ENCODE assay signal across 32 cellular contexts in genomic region chr4:48366611-48367010, GRCh38.
"Had no signal": no experiment of that assay in that cellular context is flagged by ENCODE, and none has a peak within 500 bp of the region (broad histone marks: within the 10 kb centered on the region; RNA-seq: fewer than 3 reads in every experiment).

No MANE protein-coding gene starts in this region.

- H3K9me3 ChIP-seq: heart right ventricle, left lung, lower lobe of right lung, mucosa of descending colon, neutrophil, ovary, prostate gland, thoracic aorta, uterus had no signal

- H3K27ac ChIP-seq: cardiac muscle cell, coronary artery, dorsolateral prefrontal cortex, heart right ventricle, left lung, lower lobe of right lung, neutrophil, ovary, prostate gland, skin epidermis, thoracic aorta, uterus had no signal

- H3K4me3 ChIP-seq: cardiac muscle cell, coronary artery, dorsolateral prefrontal cortex, heart right ventricle, left lung, lower lobe of right lung, mucosa of descending colon, ovary, prostate gland, skin epidermis, thoracic aorta, uterus had no signal

- ATAC-seq: heart right ventricle; lower lobe of right lung; sciatic nerve; stimulated activated effector memory CD8-positive, alpha-beta T cell treated with anti-CD3 and anti-CD28 coated beads, Interleukin-12 subunit alpha, Interleukin-12 subunit beta, amount 100 ng/mL, for 72 hours had no signal

- DNase-seq: activated CD4-positive, alpha-beta T cell treated with anti-CD3 and anti-CD28 coated beads for 4 hours; activated CD4-positive, alpha-beta T cell treated with anti-CD3 and anti-CD28 coated beads, Interleukin-2, amount 50 U/mL, for 48 hours; activated CD8-positive, alpha-beta memory T cell treated with anti-CD3 and anti-CD28 coated beads for 24 hours; activated gamma-delta T cell; activated naive CD4-positive, alpha-beta T cell treated with anti-CD3 and anti-CD28 coated beads, Interleukin-2, amount 50 U/mL, for 16 hours; activated T-cell treated with anti-CD3 and anti-CD28 coated beads, Interleukin-2, amount 50 U/mL, for 1 hour; anterior cingulate cortex; dorsolateral prefrontal cortex; effector memory CD4-positive, alpha-beta T cell; foreskin fibroblast; heart right ventricle; left lung; lower lobe of right lung; mesendoderm; nephron progenitor cell; ovary; retina; stimulated activated CD4-positive, alpha-beta T cell treated with anti-CD3 and anti-CD28 coated beads, Interleukin-4, amount 100 ng/mL, for 24 hours; uterus had no signal

- H3K4me1 Mint-ChIP-seq: nephron progenitor cell had no signal

- FAIRE-seq: endothelial cell of umbilical vein had no signal

- H3K4me3 Mint-ChIP-seq: activated T-helper 1 cell treated with anti-CD3 and anti-CD28 coated beads, Interleukin-12 subunit alpha, Interleukin-12 subunit beta, Interleukin-2, Interleukin-4 antibody, amounts not matched to agents 30 ng/mL and 10 ng/mL and 1 ng/mL, durations not matched to agents 14 hours and 24 hours and 36 hours; nephron progenitor cell; stimulated activated effector memory CD8-positive, alpha-beta T cell treated with anti-CD3 and anti-CD28 coated beads, Interleukin-12 subunit alpha, Interleukin-12 subunit beta, amount 100 ng/mL, for 72 hours; stimulated activated naive CD8-positive, alpha-beta T cell treated with anti-CD3 and anti-CD28 coated beads, Interleukin-15, Interleukin-2, amounts not matched to agents 100 ng/mL and 50 ng/mL, for 24 hours; type B pancreatic cell had no signal

- H3K27ac Mint-ChIP-seq: activated T-helper 1 cell treated with anti-CD3 and anti-CD28 coated beads, Interleukin-12 subunit alpha, Interleukin-12 subunit beta, Interleukin-2, Interleukin-4 antibody, amounts not matched to agents 30 ng/mL and 10 ng/mL and 1 ng/mL, durations not matched to agents 14 hours and 24 hours and 36 hours; nephron progenitor cell; stimulated activated naive CD8-positive, alpha-beta T cell treated with anti-CD3 and anti-CD28 coated beads, Interleukin-15, Interleukin-2, amounts not matched to agents 100 ng/mL and 50 ng/mL, for 24 hours; type B pancreatic cell had no signal

- H3K9me3 Mint-ChIP-seq: activated T-helper 1 cell treated with anti-CD3 and anti-CD28 coated beads, Interleukin-12 subunit alpha, Interleukin-12 subunit beta, Interleukin-2, Interleukin-4 antibody, amounts not matched to agents 30 ng/mL and 10 ng/mL and 1 ng/mL, durations not matched to agents 14 hours and 24 hours and 36 hours; stimulated activated effector memory CD8-positive, alpha-beta T cell treated with anti-CD3 and anti-CD28 coated beads, Interleukin-12 subunit alpha, Interleukin-12 subunit beta, amount 100 ng/mL, for 72 hours; stimulated activated naive CD8-positive, alpha-beta T cell treated with anti-CD3 and anti-CD28 coated beads, Interleukin-15, Interleukin-2, amounts not matched to agents 100 ng/mL and 50 ng/mL, for 24 hours; type B pancreatic cell had no signal

- H3K27me3 ChIP-seq: cardiac muscle cell, dorsolateral prefrontal cortex, heart right ventricle, left lung, neutrophil, ovary, uterus had no signal

- H3K36me3 ChIP-seq: cardiac muscle cell, heart right ventricle, left lung, lower lobe of right lung, neutrophil, ovary, prostate gland, thoracic aorta, uterus had no signal

- H3K27me3 Mint-ChIP-seq: stimulated activated naive CD8-positive, alpha-beta T cell treated with anti-CD3 and anti-CD28 coated beads, Interleukin-15, Interleukin-2, amounts not matched to agents 100 ng/mL and 50 ng/mL, for 24 hours; type B pancreatic cell had no signal

- H3K36me3 Mint-ChIP-seq: stimulated activated effector memory CD8-positive, alpha-beta T cell treated with anti-CD3 and anti-CD28 coated beads, Interleukin-12 subunit alpha, Interleukin-12 subunit beta, amount 100 ng/mL, for 72 hours had no signal
